In genomic region chr16:74903882-74904678, GRCh38 we compare ENCODE assay signal across 25 cellular contexts.
"Had no signal": no experiment of that assay in that cellular context is flagged by ENCODE, and none has a peak within 500 bp of the region (broad histone marks: within the 10 kb centered on the region; RNA-seq: fewer than 3 reads in every experiment).

No MANE protein-coding gene starts in this region.

- H3K4me1 ChIP-seq: left lung, lower lobe of right lung, suprapubic skin, transverse colon, vagina had no signal

- H3K27me3 ChIP-seq: gastroesophageal sphincter, hepatocyte, left lung, neutrophil, pancreas, suprapubic skin, transverse colon, vagina had no signal

- H3K9me3 ChIP-seq: gastroesophageal sphincter, left lung, lower lobe of right lung, neutrophil, pancreas, suprapubic skin, transverse colon, vagina had no signal

- H3K27ac ChIP-seq: epithelial cell of prostate, gastroesophageal sphincter, hepatocyte, left lung, lower lobe of right lung, neutrophil, pancreas, suprapubic skin, transverse colon, vagina had no signal

- ATAC-seq: esophagus mucosa; gastroesophageal sphincter; left lung; lower lobe of right lung; naive thymus-derived CD8-positive, alpha-beta T cell; sciatic nerve; stimulated activated naive CD8-positive, alpha-beta T cell treated with anti-CD3 and anti-CD28 coated beads, Interleukin-15, amount 100 ng/mL, for 72 hours had no signal

- DNase-seq: effector CD8-positive, alpha-beta T cell; endodermal cell; foreskin fibroblast; kidney; left lung; lower lobe of right lung; naive thymus-derived CD8-positive, alpha-beta T cell; retina; stimulated activated CD4-positive, alpha-beta T cell treated with anti-CD3 and anti-CD28 coated beads, Interleukin-12 subunit alpha, Interleukin-12 subunit beta, amount 100 ng/mL, for 4 hours; stimulated activated CD4-positive, alpha-beta T cell treated with anti-CD3 and anti-CD28 coated beads, Interleukin-1b, Interleukin-23, amount 100 ng/mL, for 48 hours; stimulated activated CD4-positive, alpha-beta T cell treated with anti-CD3 and anti-CD28 coated beads, Interleukin-4, amount 100 ng/mL, for 1 hour; stimulated activated CD8-positive, alpha-beta memory T cell treated with anti-CD3 and anti-CD28 coated beads, Interleukin-4, amount 100 ng/mL, for 48 hours; stimulated activated naive CD4-positive, alpha-beta T cell; stimulated activated naive CD8-positive, alpha-beta T cell treated with anti-CD3 and anti-CD28 coated beads, Interleukin-15, amount 100 ng/mL, for 72 hours; transverse colon had no signal

- H3K4me3 ChIP-seq: gastroesophageal sphincter, hepatocyte, left lung, lower lobe of right lung, pancreas, smooth muscle cell, suprapubic skin, transverse colon, vagina had no signal
